In the genomic region with DNA sequence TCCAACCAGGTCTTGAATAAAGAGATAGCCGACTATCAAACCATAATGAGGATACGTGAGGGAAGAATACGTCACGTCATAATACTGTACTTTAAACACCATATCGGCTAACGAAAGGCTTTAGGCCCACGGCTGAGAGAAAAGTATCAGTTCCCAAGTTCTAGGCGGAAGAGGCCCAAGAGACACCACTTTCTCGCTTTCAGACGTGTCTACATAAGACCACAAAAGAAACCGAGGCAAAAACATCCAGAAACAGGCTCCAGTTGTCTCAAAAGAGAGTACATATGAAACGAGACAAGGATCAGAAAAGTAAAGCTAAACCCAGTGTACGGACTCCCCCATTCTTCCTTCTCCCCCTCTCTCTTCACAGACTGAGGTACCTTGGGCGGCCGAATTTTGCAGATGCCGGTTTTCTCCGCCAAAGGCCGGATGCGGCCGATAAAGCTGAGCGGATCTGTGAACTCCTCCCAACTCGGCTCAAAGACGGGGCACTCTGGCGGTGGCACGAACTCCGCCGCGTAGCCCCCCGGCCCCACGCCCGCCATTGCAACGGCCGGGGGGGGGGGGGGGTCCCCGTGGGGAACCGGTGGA, we compare ENCODE assay signal across 8 cellular contexts. TPM values are rescaled to one million over a fixed set of nuclear protein-coding genes. Genes with fewer than 3 reads are reported as not detected.
DNase-seq lines count a peak whose midpoint lies in the region; ATAC-seq and TF ChIP-seq lines count a peak whose summit lies in the region.

No MANE protein-coding gene starts in this region.

- WGBS in heart left ventricle, 4 donors = 0 to 2% (median 1%) methylated on average over 23 to 35 of the region's 35 CpGs

- H3K4me3 Mint-ChIP-seq in activated T-helper 1 cell treated with anti-CD3 and anti-CD28 coated beads, Interleukin-12 subunit alpha, Interleukin-12 subunit beta, Interleukin-2, Interleukin-4 antibody, amounts not matched to agents 30 ng/mL and 10 ng/mL and 1 ng/mL, durations not matched to agents 14 hours and 24 hours and 36 hours = peak overlapping the region; percentile 94

- H3K9me3 Mint-ChIP-seq in activated T-helper 1 cell treated with anti-CD3 and anti-CD28 coated beads, Interleukin-12 subunit alpha, Interleukin-12 subunit beta, Interleukin-2, Interleukin-4 antibody, amounts not matched to agents 30 ng/mL and 10 ng/mL and 1 ng/mL, durations not matched to agents 14 hours and 24 hours and 36 hours = peaks cover 3% of the 10 kb centered on the region

- H3K4me1 ChIP-seq in heart left ventricle (peaks cover 7 to 39% (median 28%) of the 10 kb centered on the region in 12 donors), rectal smooth muscle tissue (ENCODE audit: control insufficient read depth, insufficient read depth, low read length) (peaks cover 14% of the 10 kb centered on the region)

- peak overlapping the region; percentile 52 to 91 (median 78) for H3K4me3 ChIP-seq in heart left ventricle
- peak overlapping the region; percentile 100 for H3K4me3 ChIP-seq in rectal smooth muscle tissue (ENCODE audit: low read length)

- ATAC-seq in GM19467 (IDR thresholded peaks at IDR 0.05; ENCODE audit: unreplicated experiment) (peak; percentile 32), heart left ventricle (peak in 3 of 4 donors; percentile 21 to 35 (median 35))

- no peaks in the 10 kb centered on the region for H3K27me3 Mint-ChIP-seq in activated T-helper 1 cell treated with anti-CD3 and anti-CD28 coated beads, Interleukin-12 subunit alpha, Interleukin-12 subunit beta, Interleukin-2, Interleukin-4 antibody, amounts not matched to agents 30 ng/mL and 10 ng/mL and 1 ng/mL, durations not matched to agents 14 hours and 24 hours and 36 hours (ENCODE audit: insufficient read depth)

- H3K27ac ChIP-seq in heart left ventricle (peak overlapping the region; percentile 59 to 96 (median 92)), rectal smooth muscle tissue (ENCODE audit: low read depth, low read length) (peak overlapping the region; percentile 99)

- H3K27ac Mint-ChIP-seq in activated T-helper 1 cell treated with anti-CD3 and anti-CD28 coated beads, Interleukin-12 subunit alpha, Interleukin-12 subunit beta, Interleukin-2, Interleukin-4 antibody, amounts not matched to agents 30 ng/mL and 10 ng/mL and 1 ng/mL, durations not matched to agents 14 hours and 24 hours and 36 hours = peak overlapping the region; percentile 98

- peak overlapping the region; percentile 93 for H3K9ac ChIP-seq in rectal smooth muscle tissue (ENCODE audit: low read length)

- H3K36me3 Mint-ChIP-seq in activated T-helper 1 cell treated with anti-CD3 and anti-CD28 coated beads, Interleukin-12 subunit alpha, Interleukin-12 subunit beta, Interleukin-2, Interleukin-4 antibody, amounts not matched to agents 30 ng/mL and 10 ng/mL and 1 ng/mL, durations not matched to agents 14 hours and 24 hours and 36 hours (ENCODE audit: low read depth) = peaks cover 33% of the 10 kb centered on the region

- TF ChIP-seq CTCF in heart left ventricle (IDR thresholded peaks at IDR 0.05) = no peak

- H3K27me3 ChIP-seq in heart left ventricle (no peaks in the 10 kb centered on the region), rectal smooth muscle tissue (ENCODE audit: control insufficient read depth, insufficient read depth, low read length) (no peaks in the 10 kb centered on the region)

- DNase-seq in AG20443 (ENCODE audit: low spot score) (peak; percentile 11), HT1080 (ENCODE audit: low read depth) (peak; percentile 3), heart left ventricle (peak in 1 of 5 donors; percentile 66), D341Med (ENCODE audit: low spot score) (no peak), globus pallidus (ENCODE audit: low spot score) (no peak)
- DNase-seq in activated T-helper 1 cell treated with anti-CD3 and anti-CD28 coated beads, Interleukin-12 subunit alpha, Interleukin-12 subunit beta, Interleukin-2, Interleukin-4 antibody, amounts not matched to agents 30 ng/mL and 10 ng/mL and 1 ng/mL, durations not matched to agents 14 hours and 24 hours and 36 hours (ENCODE audit: low spot score) = peak; percentile 48

- intact Hi-C loops in activated T-helper 1 cell treated with anti-CD3 and anti-CD28 coated beads, Interleukin-12 subunit alpha, Interleukin-12 subunit beta, Interleukin-2, Interleukin-4 antibody, amounts not matched to agents 30 ng/mL and 10 ng/mL and 1 ng/mL, durations not matched to agents 14 hours and 24 hours and 36 hours (cut with micrococcal nuclease) = loop anchor here (1.0 to 10.0 kb wide), 4 partner anchors 13 to 1206 kb away; partner anchors contain the start of genes CCDC77, ERC1, FBXL14 and WNK1
- intact Hi-C loops in heart left ventricle (cut with DNase I) = no loop called here

- no peaks in the 10 kb centered on the region for H3K9me3 ChIP-seq in heart left ventricle

- no peak for TF ChIP-seq POLR2A in heart left ventricle (IDR thresholded peaks at IDR 0.05)

- peaks cover 0 to 27% (median 16%) of the 10 kb centered on the region in 9 donors for H3K36me3 ChIP-seq in heart left ventricle
- peaks cover 10% of the 10 kb centered on the region for H3K36me3 ChIP-seq in rectal smooth muscle tissue (ENCODE audit: control insufficient read depth, insufficient read depth, low read length)

- H3K4me1 Mint-ChIP-seq in activated T-helper 1 cell treated with anti-CD3 and anti-CD28 coated beads, Interleukin-12 subunit alpha, Interleukin-12 subunit beta, Interleukin-2, Interleukin-4 antibody, amounts not matched to agents 30 ng/mL and 10 ng/mL and 1 ng/mL, durations not matched to agents 14 hours and 24 hours and 36 hours (ENCODE audit: low read depth) = peaks cover 34% of the 10 kb centered on the region

RNA-seq across cellular contexts. Expression of gene KDM5A, which starts 0.5 kb away (rescaled TPM):
- 20.4 and 32.3 TPM in 2 replicates for total RNA-seq in HT1080 (2014; rRNA removed; shearing (Covaris generic))
- 13.3 and 16.8 TPM in 2 replicates for polyA plus RNA-seq in HT1080 (2015; cell fraction: cytosol; rRNA removed)
- polyA plus RNA-seq in HT1080 (2015; cell fraction: nucleus; rRNA removed) = 27.5 and 37.7 TPM in 2 replicates
- 81.2 and 83.8 TPM in 2 replicates for total RNA-seq in activated T-helper 1 cell treated with anti-CD3 and anti-CD28 coated beads, Interleukin-12 subunit alpha, Interleukin-12 subunit beta, Interleukin-2, Interleukin-4 antibody, amounts not matched to agents 30 ng/mL and 10 ng/mL and 1 ng/mL, durations not matched to agents 14 hours and 24 hours and 36 hours
- total RNA-seq in heart left ventricle = 10 to 100 TPM; 21.8 to 55.6 (median 34.6) TPM
- polyA plus RNA-seq in heart left ventricle = 1 to 10 TPM; 4.7 to 9.3 TPM

RNA-seq across cellular contexts. Expression of gene CCDC77, which starts 12.8 kb away (rescaled TPM):
- 15.3 and 18.7 TPM in 2 replicates for total RNA-seq in HT1080 (2014; rRNA removed; shearing (Covaris generic))
- polyA plus RNA-seq in HT1080 (2015; cell fraction: cytosol; rRNA removed) = 11.7 and 12.6 TPM in 2 replicates
- 23.3 and 23.5 TPM in 2 replicates for polyA plus RNA-seq in HT1080 (2015; cell fraction: nucleus; rRNA removed)
- total RNA-seq in activated T-helper 1 cell treated with anti-CD3 and anti-CD28 coated beads, Interleukin-12 subunit alpha, Interleukin-12 subunit beta, Interleukin-2, Interleukin-4 antibody, amounts not matched to agents 30 ng/mL and 10 ng/mL and 1 ng/mL, durations not matched to agents 14 hours and 24 hours and 36 hours = 12.6 and 14.6 TPM in 2 replicates
- total RNA-seq in heart left ventricle = 1 to 10 TPM; 1.3 to 4.6 (median 2.6) TPM
- polyA plus RNA-seq in heart left ventricle = 1 to 10 TPM; 2.9 to 3.0 TPM

Comparison
In these comparisons a context has a peak if more than half of its experiments do, and no peak if none do; other contexts are left out.
1. DNase-seq: peak in AG20443 (single experiment), HT1080 (single experiment) and activated T-helper 1 cell treated with anti-CD3 and anti-CD28 coated beads, Interleukin-12 subunit alpha, Interleukin-12 subunit beta, Interleukin-2, Interleukin-4 antibody, amounts not matched to agents 30 ng/mL and 10 ng/mL and 1 ng/mL, durations not matched to agents 14 hours and 24 hours and 36 hours (single experiment); none in D341Med (single experiment) and globus pallidus (single experiment).